Comparison of ENCODE assay signal across 36 cellular contexts in the genomic region with DNA sequence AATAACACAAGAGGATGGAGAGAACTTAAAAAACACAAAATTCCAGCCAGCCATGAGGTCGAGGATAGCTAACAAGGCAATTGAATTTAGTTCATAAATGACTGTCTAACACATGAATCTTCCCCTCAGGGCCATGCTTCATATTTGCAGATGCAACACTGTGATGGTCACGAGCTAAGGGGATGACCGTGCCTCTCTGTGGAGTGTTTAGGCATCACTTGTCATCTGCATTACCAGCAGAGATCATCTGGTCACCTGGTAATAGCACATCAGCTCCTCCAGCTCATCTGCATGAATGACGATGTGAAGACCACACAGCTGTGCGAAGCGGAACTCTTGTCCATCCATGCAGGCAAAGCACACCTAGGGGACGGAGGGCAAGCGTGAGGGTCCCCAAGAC. TPM values are rescaled to one million over a fixed set of nuclear protein-coding genes. Genes with fewer than 3 reads are reported as not detected.
"Had no signal": no experiment of that assay in that cellular context is flagged by ENCODE, and none has a peak within 500 bp of the region (broad histone marks: within the 10 kb centered on the region; RNA-seq: fewer than 3 reads in every experiment).

No MANE protein-coding gene starts in this region.

- H3K27me3 Mint-ChIP-seq: activated CD4-positive, alpha-beta memory T cell treated with anti-CD3 and anti-CD28 coated beads for 36 hours; activated CD4-positive, alpha-beta T cell treated with anti-CD3 and anti-CD28 coated beads for 36 hours; activated naive CD8-positive, alpha-beta T cell treated with anti-CD3 and anti-CD28 coated beads for 36 hours; activated naive CD8-positive, alpha-beta T cell treated with anti-CD3 and anti-CD28 coated beads, Interleukin-2, amount 50 U/mL, for 24 hours had no signal

- H3K9me3 Mint-ChIP-seq: activated CD4-positive, alpha-beta memory T cell treated with anti-CD3 and anti-CD28 coated beads for 36 hours; activated CD4-positive, alpha-beta T cell treated with anti-CD3 and anti-CD28 coated beads, Interleukin-2, amount 10 ng/mL, durations not matched to agents 24 days and 14 days; activated naive CD4-positive, alpha-beta T cell treated with anti-CD3 and anti-CD28 coated beads for 36 hours; activated naive CD4-positive, alpha-beta T cell treated with anti-CD3 and anti-CD28 coated beads, Interleukin-2, amount 50 U/mL, for 24 hours; activated naive CD8-positive, alpha-beta T cell treated with anti-CD3 and anti-CD28 coated beads for 36 hours; activated naive CD8-positive, alpha-beta T cell treated with anti-CD3 and anti-CD28 coated beads, Interleukin-2, amount 50 U/mL, for 24 hours; activated T-helper 1 cell treated with anti-CD3 and anti-CD28 coated beads, Interleukin-12 subunit alpha, Interleukin-12 subunit beta, Interleukin-2, Interleukin-4 antibody, amounts not matched to agents 30 ng/mL and 10 ng/mL and 1 ng/mL, durations not matched to agents 14 hours and 24 hours and 36 hours; activated T-helper 2 cell treated with anti-CD3 and anti-CD28 coated beads, Interferon-gamma antibody, Interleukin-2, Interleukin-4, amounts not matched to agents 10 μg/mL and 5 μg/mL and 100 μg/mL, durations not matched to agents 14 hours and 24 hours and 36 hours; endodermal cell had no signal

- FAIRE-seq: astrocyte, bronchial epithelial cell had no signal

- H3K9me3 ChIP-seq: colonic mucosa, esophagus muscularis mucosa, gastroesophageal sphincter, heart right ventricle had no signal

- ATAC-seq: activated CD4-positive, alpha-beta T cell treated with anti-CD3 and anti-CD28 coated beads for 36 hours; activated CD8-positive, alpha-beta memory T cell treated with anti-CD3 and anti-CD28 coated beads, Interleukin-2, amount 10 ng/mL, durations not matched to agents 7 days and 5 days; activated CD8-positive, alpha-beta T cell treated with anti-CD3 and anti-CD28 coated beads, Interleukin-2, amount 10 ng/mL, durations not matched to agents 7 days and 5 days; activated naive CD8-positive, alpha-beta T cell treated with anti-CD3 and anti-CD28 coated beads, Interleukin-2, amount 50 U/mL, for 24 hours; foreskin keratinocyte; gastroesophageal sphincter; heart right ventricle had no signal

- H3K27ac ChIP-seq: brain microvascular endothelial cell, colonic mucosa, esophagus muscularis mucosa, foreskin keratinocyte, gastroesophageal sphincter, heart right ventricle had no signal

- H3K4me3 ChIP-seq: colonic mucosa, esophagus muscularis mucosa, gastroesophageal sphincter, heart right ventricle had no signal

- H3K27ac Mint-ChIP-seq: activated CD4-positive, alpha-beta memory T cell treated with anti-CD3 and anti-CD28 coated beads for 36 hours; activated CD4-positive, alpha-beta T cell treated with anti-CD3 and anti-CD28 coated beads for 36 hours; activated CD4-positive, alpha-beta T cell treated with anti-CD3 and anti-CD28 coated beads, Interleukin-2, amount 10 ng/mL, durations not matched to agents 24 days and 14 days; activated CD8-positive, alpha-beta memory T cell treated with anti-CD3 and anti-CD28 coated beads, Interleukin-2, amount 10 ng/mL, durations not matched to agents 7 days and 5 days; activated CD8-positive, alpha-beta T cell treated with anti-CD3 and anti-CD28 coated beads, Interleukin-2, amount 10 ng/mL, durations not matched to agents 7 days and 5 days; activated naive CD4-positive, alpha-beta T cell treated with anti-CD3 and anti-CD28 coated beads for 36 hours; activated naive CD4-positive, alpha-beta T cell treated with anti-CD3 and anti-CD28 coated beads, Interleukin-2, amount 50 U/mL, for 24 hours; activated naive CD8-positive, alpha-beta T cell treated with anti-CD3 and anti-CD28 coated beads for 36 hours; activated naive CD8-positive, alpha-beta T cell treated with anti-CD3 and anti-CD28 coated beads, Interleukin-2, amount 50 U/mL, for 24 hours; activated T-helper 1 cell treated with anti-CD3 and anti-CD28 coated beads, Interleukin-12 subunit alpha, Interleukin-12 subunit beta, Interleukin-2, Interleukin-4 antibody, amounts not matched to agents 30 ng/mL and 10 ng/mL and 1 ng/mL, durations not matched to agents 14 hours and 24 hours and 36 hours; activated T-helper 2 cell treated with anti-CD3 and anti-CD28 coated beads, Interferon-gamma antibody, Interleukin-2, Interleukin-4, amounts not matched to agents 10 μg/mL and 5 μg/mL and 100 μg/mL, durations not matched to agents 14 hours and 24 hours and 36 hours; endodermal cell had no signal

- H3K36me3 Mint-ChIP-seq: activated CD4-positive, alpha-beta memory T cell treated with anti-CD3 and anti-CD28 coated beads for 36 hours; activated CD8-positive, alpha-beta memory T cell treated with anti-CD3 and anti-CD28 coated beads, Interleukin-2, amount 10 ng/mL, durations not matched to agents 7 days and 5 days; activated naive CD4-positive, alpha-beta T cell treated with anti-CD3 and anti-CD28 coated beads, Interleukin-2, amount 50 U/mL, for 24 hours; activated naive CD8-positive, alpha-beta T cell treated with anti-CD3 and anti-CD28 coated beads for 36 hours had no signal

- H3K36me3 ChIP-seq: colonic mucosa had no signal

- DNase-seq: activated CD4-positive, alpha-beta memory T cell treated with anti-CD3 and anti-CD28 coated beads for 36 hours; activated CD4-positive, alpha-beta T cell treated with anti-CD3 and anti-CD28 coated beads for 36 hours; activated CD4-positive, alpha-beta T cell treated with anti-CD3 and anti-CD28 coated beads, Interleukin-2, amount 10 ng/mL, durations not matched to agents 24 days and 14 days; activated CD4-positive, CD25-positive, alpha-beta regulatory T cell; activated CD4-positive, CD25-positive, alpha-beta regulatory T cell treated with anti-CD3 and anti-CD28 coated beads, Interleukin-2, amount 50 U/mL, for 72 hours; activated CD8-positive, alpha-beta memory T cell treated with anti-CD3 and anti-CD28 coated beads, Interleukin-2, amount 10 ng/mL, durations not matched to agents 7 days and 5 days; activated CD8-positive, alpha-beta memory T cell treated with anti-CD3 and anti-CD28 coated beads, Interleukin-2, amount 50 U/mL, for 4 hours; activated CD8-positive, alpha-beta T cell treated with anti-CD3 and anti-CD28 coated beads, Interleukin-2, amount 10 ng/mL, durations not matched to agents 7 days and 5 days; activated effector memory CD4-positive, alpha-beta T cell treated with anti-CD3 and anti-CD28 coated beads, Interleukin-2, amount 50 U/mL, for 16 hours; activated naive CD4-positive, alpha-beta T cell treated with anti-CD3 and anti-CD28 coated beads for 36 hours; activated naive CD8-positive, alpha-beta T cell treated with anti-CD3 and anti-CD28 coated beads for 36 hours; activated naive CD8-positive, alpha-beta T cell treated with anti-CD3 and anti-CD28 coated beads, Interleukin-2, amount 50 U/mL, for 24 hours; activated T-cell treated with anti-CD3 and anti-CD28 coated beads, Interleukin-2, amount 50 U/mL, for 1 hour; activated T-cell treated with anti-CD3 and anti-CD28 coated beads, Interleukin-2, amount 50 U/mL, for 48 hours; anterior cingulate cortex; brain microvascular endothelial cell; colonic mucosa; effector memory CD4-positive, alpha-beta T cell; endodermal cell; erythroblast; foreskin keratinocyte; heart right ventricle; T-helper 2 cell had no signal

- H3K4me1 Mint-ChIP-seq: endodermal cell had no signal

- H3K27me3 ChIP-seq: brain microvascular endothelial cell, colonic mucosa, esophagus muscularis mucosa, foreskin keratinocyte, gastroesophageal sphincter, heart right ventricle had no signal

- H3K4me3 Mint-ChIP-seq: activated CD4-positive, alpha-beta memory T cell treated with anti-CD3 and anti-CD28 coated beads for 36 hours; activated CD4-positive, alpha-beta T cell treated with anti-CD3 and anti-CD28 coated beads for 36 hours; activated CD4-positive, alpha-beta T cell treated with anti-CD3 and anti-CD28 coated beads, Interleukin-2, amount 10 ng/mL, durations not matched to agents 24 days and 14 days; activated CD8-positive, alpha-beta memory T cell treated with anti-CD3 and anti-CD28 coated beads, Interleukin-2, amount 10 ng/mL, durations not matched to agents 7 days and 5 days; activated CD8-positive, alpha-beta T cell treated with anti-CD3 and anti-CD28 coated beads, Interleukin-2, amount 10 ng/mL, durations not matched to agents 7 days and 5 days; activated naive CD4-positive, alpha-beta T cell treated with anti-CD3 and anti-CD28 coated beads for 36 hours; activated naive CD4-positive, alpha-beta T cell treated with anti-CD3 and anti-CD28 coated beads, Interleukin-2, amount 50 U/mL, for 24 hours; activated naive CD8-positive, alpha-beta T cell treated with anti-CD3 and anti-CD28 coated beads for 36 hours; activated naive CD8-positive, alpha-beta T cell treated with anti-CD3 and anti-CD28 coated beads, Interleukin-2, amount 50 U/mL, for 24 hours; activated T-helper 1 cell treated with anti-CD3 and anti-CD28 coated beads, Interleukin-12 subunit alpha, Interleukin-12 subunit beta, Interleukin-2, Interleukin-4 antibody, amounts not matched to agents 30 ng/mL and 10 ng/mL and 1 ng/mL, durations not matched to agents 14 hours and 24 hours and 36 hours; central memory CD8-positive, alpha-beta T cell; endodermal cell had no signal

- H3K4me1 ChIP-seq: colonic mucosa, esophagus muscularis mucosa, foreskin keratinocyte, gastroesophageal sphincter, heart right ventricle had no signal

RNA-seq across cellular contexts. Expression of gene GSC2, which starts 49.4 kb away (rescaled TPM):
- total RNA-seq: activated CD4-positive, alpha-beta memory T cell treated with anti-CD3 and anti-CD28 coated beads for 36 hours; activated CD4-positive, alpha-beta T cell treated with anti-CD3 and anti-CD28 coated beads for 36 hours; activated CD4-positive, alpha-beta T cell treated with anti-CD3 and anti-CD28 coated beads, Interleukin-2, amount 10 ng/mL, durations not matched to agents 24 days and 14 days; activated CD8-positive, alpha-beta memory T cell treated with anti-CD3 and anti-CD28 coated beads for 36 hours; activated CD8-positive, alpha-beta memory T cell treated with anti-CD3 and anti-CD28 coated beads, Interleukin-2, amount 10 ng/mL, durations not matched to agents 7 days and 5 days; activated CD8-positive, alpha-beta T cell treated with anti-CD3 and anti-CD28 coated beads, Interleukin-2, amount 10 ng/mL, durations not matched to agents 7 days and 5 days; activated naive CD4-positive, alpha-beta T cell treated with anti-CD3 and anti-CD28 coated beads for 36 hours; activated naive CD8-positive, alpha-beta T cell treated with anti-CD3 and anti-CD28 coated beads for 36 hours; activated T-helper 2 cell treated with anti-CD3 and anti-CD28 coated beads, Interferon-gamma antibody, Interleukin-2, Interleukin-4, amounts not matched to agents 10 μg/mL and 5 μg/mL and 100 μg/mL, durations not matched to agents 14 hours and 24 hours and 36 hours; astrocyte; bronchial epithelial cell; cardiac septum; colonic mucosa; dermis microvascular lymphatic vessel endothelial cell; endodermal cell; esophagus muscularis mucosa; foreskin keratinocyte; gastroesophageal sphincter; glomerular endothelial cell; heart right ventricle; T-helper 1 cell treated with Interleukin-12 subunit alpha and Interleukin-12 subunit beta and Interleukin-4 antibody, amounts not matched to agents 30 ng/mL and 1 ng/mL, for 36 hours had no signal
- polyA plus RNA-seq: foreskin keratinocyte, heart right ventricle had no signal
